2 cellular contexts compared by ENCODE assay signal in the genomic region with DNA sequence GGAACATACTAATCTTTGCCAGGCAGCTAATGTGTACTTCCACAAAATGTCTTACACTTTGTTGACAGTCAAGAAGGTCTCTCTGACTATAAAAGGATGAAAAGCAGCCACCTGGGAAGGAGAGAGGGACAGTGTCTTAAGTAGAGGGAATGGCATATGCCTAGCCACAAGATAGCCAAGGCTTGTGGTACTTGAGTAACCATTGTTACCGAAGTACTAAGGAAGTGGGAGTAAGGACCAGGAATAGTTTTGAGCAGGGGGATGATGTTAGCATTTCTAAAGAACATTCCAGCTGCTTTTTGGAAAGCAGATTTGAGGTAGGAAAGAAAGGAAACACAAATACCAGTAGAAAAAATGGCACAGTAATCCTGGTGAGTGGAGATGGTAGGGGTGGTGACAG.
TF ChIP-seq lines count a peak whose summit lies in the region.

No MANE protein-coding gene starts in this region.

TF ChIP-seq in GM12878, 131 proteins besides CTCF, POLR2A, EP300 and RAD21:
- no peak for TF ChIP-seq NR2C2 (IDR thresholded peaks at IDR 0.05; ENCODE audit: borderline replicate concordance, control insufficient read depth, insufficient read length, low read depth)
- TF ChIP-seq BACH1 (IDR thresholded peaks at IDR 0.05; ENCODE audit: borderline replicate concordance): no peak

TF ChIP-seq in SK-N-SH treated with all-trans-retinoic acid at 6 μM for 48 hours, 23 proteins besides CTCF, POLR2A, EP300 and RAD21:
- TF ChIP-seq PPARA (CRISPR knock-in tag; IDR thresholded peaks at IDR 0.05; ENCODE audit: borderline replicate concordance) (no peak), RARB (CRISPR knock-in tag; IDR thresholded peaks at IDR 0.05) (no peak), ZNF8 (CRISPR knock-in tag; IDR thresholded peaks at IDR 0.05) (no peak)
